In genomic region chr9:128322342-128323191, GRCh38 we compare ENCODE assay signal across 1 cellular context.
A peak's percentile ranks its signal among the peaks of the same experiment; 100 is the strongest.
TF ChIP-seq lines count a peak whose summit lies in the region.

Gene COQ4, plus strand, starts transcription at chr9:128322839. Its CDS starts 20 bp downstream, at chr9:128322859.
Gene TRUB2, minus strand, starts transcription at chr9:128322447. Its CDS starts 39 bp downstream, at chr9:128322408.

TF ChIP-seq in HepG2, 621 proteins besides CTCF, POLR2A, EP300 and RAD21 (continued from another document and continues in another):
- TF ChIP-seq ZNF407 (CRISPR knock-in tag; IDR thresholded peaks at IDR 0.05; ENCODE audit: not compliant biosample characterization), result peak; percentile 73
- TF ChIP-seq ZNF557 (CRISPR knock-in tag; IDR thresholded peaks at IDR 0.05), result peak; percentile 56; the same call in 1 of the 2 replicates
- TF ChIP-seq SAFB2 (CRISPR knock-in tag; IDR thresholded peaks at IDR 0.05; ENCODE audit: borderline replicate concordance, low read depth), result peak; percentile 69; the same call in 1 of the 2 replicates
- peak; percentile 90 for TF ChIP-seq SIN3B (IDR thresholded peaks at IDR 0.05; ENCODE audit: low read length)
- TF ChIP-seq PTBP1 (IDR thresholded peaks at IDR 0.05; ENCODE audit: low read depth, low read length, poor library complexity, severe bottlenecking), result peak; percentile 24
- peak; percentile 66 for TF ChIP-seq SP2 (CRISPR knock-in tag; IDR thresholded peaks at IDR 0.05)
- 0 out of 2 replicates have a peak, but pooled peaks have one; percentile 19 for TF ChIP-seq RFX5 (IDR thresholded peaks at IDR 0.05; ENCODE audit: low read depth, low read length)
- peak; percentile 76 for TF ChIP-seq ZNF441 (CRISPR knock-in tag; IDR thresholded peaks at IDR 0.05; ENCODE audit: borderline replicate concordance)
- no peak for TF ChIP-seq JDP2 (CRISPR knock-in tag; IDR thresholded peaks at IDR 0.05; ENCODE audit: borderline replicate concordance)
- no peak; the same call in none of the 2 replicates for TF ChIP-seq ZNF615 (CRISPR knock-in tag; IDR thresholded peaks at IDR 0.05; ENCODE audit: borderline replicate concordance)
- 0 out of 2 replicates have a peak, but pooled peaks have one; percentile 25 for TF ChIP-seq BATF2 (CRISPR knock-in tag; IDR thresholded peaks at IDR 0.05)
- TF ChIP-seq HNF1B (CRISPR knock-in tag; IDR thresholded peaks at IDR 0.05), result peak; percentile 95
- TF ChIP-seq BHLHE40 (IDR thresholded peaks at IDR 0.05; ENCODE audit: low read length), result no peak
- peak; percentile 92 for TF ChIP-seq FOXK1 (CRISPR knock-in tag; IDR thresholded peaks at IDR 0.05; ENCODE audit: borderline replicate concordance, low read depth)
- TF ChIP-seq ZNF543 (CRISPR knock-in tag; IDR thresholded peaks at IDR 0.05), result peak; percentile 79; the same call in 1 of the 2 replicates
- 0 out of 2 replicates have a peak, but pooled peaks have one; percentile 22 for TF ChIP-seq GPN1 (CRISPR knock-in tag; IDR thresholded peaks at IDR 0.05; ENCODE audit: borderline replicate concordance)
- TF ChIP-seq ZNF274 (CRISPR knock-in tag; IDR thresholded peaks at IDR 0.05), result peak; percentile 74
- TF ChIP-seq KDM2A (CRISPR knock-in tag; IDR thresholded peaks at IDR 0.05; ENCODE audit: borderline replicate concordance, low read depth), result peak; percentile 91; the same call in 1 of the 2 replicates
- peak; percentile 20 for TF ChIP-seq CCAR2 (optimal IDR thresholded peaks at IDR 0.05; ENCODE audit: low read depth, low read length)
- TF ChIP-seq ZNF589 (CRISPR knock-in tag; conservative IDR thresholded peaks at IDR 0.05), result 0 out of 2 replicates have a peak, but pooled peaks have one; percentile 32
- TF ChIP-seq GABPB1 (CRISPR knock-in tag; IDR thresholded peaks at IDR 0.05), result peak; percentile 99
- peak; percentile 64; the same call in 1 of the 2 replicates for TF ChIP-seq MIER3 (CRISPR knock-in tag; IDR thresholded peaks at IDR 0.05; ENCODE audit: borderline replicate concordance)
- TF ChIP-seq BCL3 (CRISPR knock-in tag; IDR thresholded peaks at IDR 0.05), result peak; percentile 55; the same call in 1 of the 2 replicates
- TF ChIP-seq ZBTB7B (CRISPR knock-in tag; IDR thresholded peaks at IDR 0.05), result 0 out of 2 replicates have a peak, but pooled peaks have one; percentile 29
- TF ChIP-seq ZBTB26 (CRISPR knock-in tag; IDR thresholded peaks at IDR 0.05; ENCODE audit: borderline replicate concordance), result 0 out of 2 replicates have a peak, but pooled peaks have one; percentile 33
- peak; percentile 77 for TF ChIP-seq TAF1 (CRISPR knock-in tag; IDR thresholded peaks at IDR 0.05)
- TF ChIP-seq REPIN1 (CRISPR knock-in tag; IDR thresholded peaks at IDR 0.05; ENCODE audit: borderline replicate concordance, low read depth), result peak; percentile 86
- TF ChIP-seq ZNF546 (CRISPR knock-in tag; conservative IDR thresholded peaks at IDR 0.05), result 0 out of 2 replicates have a peak, but pooled peaks have one; percentile 36
- TF ChIP-seq ZNF350 (CRISPR knock-in tag; IDR thresholded peaks at IDR 0.05; ENCODE audit: borderline replicate concordance, low read depth), result peak; percentile 87
- TF ChIP-seq ZNF83 (CRISPR knock-in tag; IDR thresholded peaks at IDR 0.05; ENCODE audit: borderline replicate concordance), result peak; percentile 75; the same call in 1 of the 2 replicates
- peak in 1 of 2 experiments; percentile 35; a peak in 1 of 4 replicates for TF ChIP-seq REST (IDR thresholded peaks at IDR 0.05; ENCODE audit: borderline replicate concordance in 1 of 2, low read depth in 1 of 2, low read length in 2 of 2)
- TF ChIP-seq HMGXB4 (CRISPR knock-in tag; IDR thresholded peaks at IDR 0.05; ENCODE audit: borderline replicate concordance in 1 of 2, low read depth in 1 of 2), result peak; percentile 87 to 91
- peak; percentile 84 for TF ChIP-seq ZNF18 (CRISPR knock-in tag; IDR thresholded peaks at IDR 0.05; ENCODE audit: insufficient replicate concordance)
- TF ChIP-seq HOXA3 (CRISPR knock-in tag; IDR thresholded peaks at IDR 0.05), result peak; percentile 97
- peak; percentile 72; the same call in 1 of the 2 replicates for TF ChIP-seq HOXD1 (CRISPR knock-in tag; IDR thresholded peaks at IDR 0.05)
- peak; percentile 95 for TF ChIP-seq ZNF556 (CRISPR knock-in tag; IDR thresholded peaks at IDR 0.05; ENCODE audit: borderline replicate concordance)
- no peak for TF ChIP-seq MAF1 (CRISPR knock-in tag; IDR thresholded peaks at IDR 0.05; ENCODE audit: borderline replicate concordance)
- no peak for TF ChIP-seq ONECUT2 (CRISPR knock-in tag; IDR thresholded peaks at IDR 0.05)
- TF ChIP-seq KDM4B (CRISPR knock-in tag; IDR thresholded peaks at IDR 0.05), result 0 out of 2 replicates have a peak, but pooled peaks have one; percentile 13
